14 cellular contexts compared by ENCODE assay signal in genomic region chr4:99062120-99062519, GRCh38. TPM values are rescaled to one million over a fixed set of nuclear protein-coding genes. Genes with fewer than 3 reads are reported as not detected.
A peak's percentile ranks its signal among the peaks of the same experiment; 100 is the strongest.
DNase-seq lines count a peak whose midpoint lies in the region; ATAC-seq and TF ChIP-seq lines count a peak whose summit lies in the region.
"Had no signal": no experiment of that assay in that cellular context is flagged by ENCODE, and none has a peak within 500 bp of the region (broad histone marks: within the 10 kb centered on the region; RNA-seq: fewer than 3 reads in every experiment).

No MANE protein-coding gene starts in this region.

- DNase-seq in DMS79 (lab: John Stamatoyannopoulos, UW), result peak; percentile 43
- peak; percentile 41 for DNase-seq in HCEC 1CT
- DNase-seq in NCI-H345 treated with DMSO at 0.1 percent for 48 hours (lab: John Stamatoyannopoulos, UW; ENCODE audit: unreplicated experiment), result peak; percentile 1
- DNase-seq in kidney tubule cell (ENCODE audit: low spot score), result peak; percentile 68
- DNase-seq in activated T-helper 1 cell treated with anti-CD3 and anti-CD28 coated beads, Interleukin-12 subunit alpha, Interleukin-12 subunit beta, Interleukin-2, Interleukin-4 antibody, amounts not matched to agents 30 ng/mL and 10 ng/mL and 1 ng/mL, durations not matched to agents 14 hours and 24 hours and 36 hours (ENCODE audit: low spot score), result no peak
- DNase-seq in NCI-H82 treated with DMSO at 0.1 percent for 48 hours (lab: John Stamatoyannopoulos, UW; ENCODE audit: unreplicated experiment), result no peak
- DNase-seq in ascending aorta (ENCODE audit: low spot score in 2 of 2), result no peak
- DNase-seq in stimulated activated naive CD8-positive, alpha-beta T cell treated with anti-CD3 and anti-CD28 coated beads, Interleukin-15, Interleukin-2, amounts not matched to agents 100 U/mL and 50 U/mL, for 24 hours, result no peak
- DNase-seq: activated CD4-positive, alpha-beta memory T cell treated with anti-CD3 and anti-CD28 coated beads for 36 hours; endodermal cell; naive thymus-derived CD4-positive, alpha-beta T cell; NCI-H1048; stimulated activated CD4-positive, alpha-beta T cell treated with anti-CD3 and anti-CD28 coated beads, Interleukin-15, amount 100 ng/mL, for 24 hours; stimulated activated naive B cell treated with anti-CD40 and anti-IgM and Interleukin-4, amounts not matched to agents 10 μg/mL and 1 μg/mL and 100 μg/mL, for 72 hours had no signal

- peaks cover 0 to 2% of the 10 kb centered on the region in 2 donors for H3K4me1 ChIP-seq in ascending aorta

- no peak for ATAC-seq in stimulated activated naive CD8-positive, alpha-beta T cell treated with anti-CD3 and anti-CD28 coated beads, Interleukin-15, Interleukin-2, amounts not matched to agents 100 U/mL and 50 U/mL, for 24 hours
- ATAC-seq: naive thymus-derived CD4-positive, alpha-beta T cell; stimulated activated naive B cell treated with anti-CD40 and anti-IgM and Interleukin-4, amounts not matched to agents 10 μg/mL and 1 μg/mL and 100 μg/mL, for 72 hours had no signal

- no peak for TF ChIP-seq CTCF in ascending aorta (IDR thresholded peaks at IDR 0.05)

- H3K36me3 ChIP-seq in ascending aorta, result peaks cover 14 to 54% of the 10 kb centered on the region in 2 donors

- H3K4me3 Mint-ChIP-seq in activated T-helper 1 cell treated with anti-CD3 and anti-CD28 coated beads, Interleukin-12 subunit alpha, Interleukin-12 subunit beta, Interleukin-2, Interleukin-4 antibody, amounts not matched to agents 30 ng/mL and 10 ng/mL and 1 ng/mL, durations not matched to agents 14 hours and 24 hours and 36 hours, result no peak overlapping the region
- H3K4me3 Mint-ChIP-seq: activated CD4-positive, alpha-beta memory T cell treated with anti-CD3 and anti-CD28 coated beads for 36 hours; endodermal cell; naive thymus-derived CD4-positive, alpha-beta T cell; stimulated activated naive B cell treated with anti-CD40 and anti-IgM and Interleukin-4, amounts not matched to agents 10 μg/mL and 1 μg/mL and 100 μg/mL, for 72 hours had no signal

- no peak overlapping the region for H3K27ac Mint-ChIP-seq in activated T-helper 1 cell treated with anti-CD3 and anti-CD28 coated beads, Interleukin-12 subunit alpha, Interleukin-12 subunit beta, Interleukin-2, Interleukin-4 antibody, amounts not matched to agents 30 ng/mL and 10 ng/mL and 1 ng/mL, durations not matched to agents 14 hours and 24 hours and 36 hours
- H3K27ac Mint-ChIP-seq: activated CD4-positive, alpha-beta memory T cell treated with anti-CD3 and anti-CD28 coated beads for 36 hours; endodermal cell; stimulated activated naive B cell treated with anti-CD40 and anti-IgM and Interleukin-4, amounts not matched to agents 10 μg/mL and 1 μg/mL and 100 μg/mL, for 72 hours had no signal

- no peaks in the 10 kb centered on the region for H3K27me3 ChIP-seq in ascending aorta

- peaks cover 45% of the 10 kb centered on the region for H3K36me3 Mint-ChIP-seq in activated T-helper 1 cell treated with anti-CD3 and anti-CD28 coated beads, Interleukin-12 subunit alpha, Interleukin-12 subunit beta, Interleukin-2, Interleukin-4 antibody, amounts not matched to agents 30 ng/mL and 10 ng/mL and 1 ng/mL, durations not matched to agents 14 hours and 24 hours and 36 hours (ENCODE audit: low read depth)

- intact Hi-C loops in activated T-helper 1 cell treated with anti-CD3 and anti-CD28 coated beads, Interleukin-12 subunit alpha, Interleukin-12 subunit beta, Interleukin-2, Interleukin-4 antibody, amounts not matched to agents 30 ng/mL and 10 ng/mL and 1 ng/mL, durations not matched to agents 14 hours and 24 hours and 36 hours (cut with micrococcal nuclease), result no loop called here
- intact Hi-C loops in ascending aorta (cut with DNase I), result no loop called here

- H3K9me3 ChIP-seq in ascending aorta, result no peaks in the 10 kb centered on the region

- no peaks in the 10 kb centered on the region for H3K27me3 Mint-ChIP-seq in activated T-helper 1 cell treated with anti-CD3 and anti-CD28 coated beads, Interleukin-12 subunit alpha, Interleukin-12 subunit beta, Interleukin-2, Interleukin-4 antibody, amounts not matched to agents 30 ng/mL and 10 ng/mL and 1 ng/mL, durations not matched to agents 14 hours and 24 hours and 36 hours (ENCODE audit: insufficient read depth)
- H3K27me3 Mint-ChIP-seq: activated CD4-positive, alpha-beta memory T cell treated with anti-CD3 and anti-CD28 coated beads for 36 hours; naive thymus-derived CD4-positive, alpha-beta T cell; stimulated activated naive B cell treated with anti-CD40 and anti-IgM and Interleukin-4, amounts not matched to agents 10 μg/mL and 1 μg/mL and 100 μg/mL, for 72 hours had no signal

- peak overlapping the region in 1 of 2 donors; percentile 8 for H3K27ac ChIP-seq in ascending aorta

- H3K4me3 ChIP-seq in ascending aorta, result no peak overlapping the region

- peaks cover 5% of the 10 kb centered on the region for H3K9me3 Mint-ChIP-seq in activated T-helper 1 cell treated with anti-CD3 and anti-CD28 coated beads, Interleukin-12 subunit alpha, Interleukin-12 subunit beta, Interleukin-2, Interleukin-4 antibody, amounts not matched to agents 30 ng/mL and 10 ng/mL and 1 ng/mL, durations not matched to agents 14 hours and 24 hours and 36 hours

- no peaks in the 10 kb centered on the region for H3K4me1 Mint-ChIP-seq in activated T-helper 1 cell treated with anti-CD3 and anti-CD28 coated beads, Interleukin-12 subunit alpha, Interleukin-12 subunit beta, Interleukin-2, Interleukin-4 antibody, amounts not matched to agents 30 ng/mL and 10 ng/mL and 1 ng/mL, durations not matched to agents 14 hours and 24 hours and 36 hours (ENCODE audit: low read depth)

RNA-seq across cellular contexts. Expression of gene ADH5, which starts 26.5 kb away (rescaled TPM):
- total RNA-seq in activated T-helper 1 cell treated with anti-CD3 and anti-CD28 coated beads, Interleukin-12 subunit alpha, Interleukin-12 subunit beta, Interleukin-2, Interleukin-4 antibody, amounts not matched to agents 30 ng/mL and 10 ng/mL and 1 ng/mL, durations not matched to agents 14 hours and 24 hours and 36 hours, result 68.8 and 74.9 TPM in 2 replicates
- total RNA-seq in ascending aorta, result 93.4 TPM

Comparison
In these comparisons a context has a peak if more than half of its experiments do, and no peak if none do; other contexts are left out.
1. DNase-seq: peak in DMS79 (single experiment), HCEC 1CT (single experiment), NCI-H345 treated with DMSO at 0.1 percent for 48 hours (single experiment) and kidney tubule cell (single experiment); none in activated T-helper 1 cell treated with anti-CD3 and anti-CD28 coated beads, Interleukin-12 subunit alpha, Interleukin-12 subunit beta, Interleukin-2, Interleukin-4 antibody, amounts not matched to agents 30 ng/mL and 10 ng/mL and 1 ng/mL, durations not matched to agents 14 hours and 24 hours and 36 hours (single experiment), NCI-H82 treated with DMSO at 0.1 percent for 48 hours (single experiment), ascending aorta (0 of 2) and stimulated activated naive CD8-positive, alpha-beta T cell treated with anti-CD3 and anti-CD28 coated beads, Interleukin-15, Interleukin-2, amounts not matched to agents 100 U/mL and 50 U/mL, for 24 hours (single experiment).